Comparison of ENCODE assay signal across 13 cellular contexts in the genomic region with DNA sequence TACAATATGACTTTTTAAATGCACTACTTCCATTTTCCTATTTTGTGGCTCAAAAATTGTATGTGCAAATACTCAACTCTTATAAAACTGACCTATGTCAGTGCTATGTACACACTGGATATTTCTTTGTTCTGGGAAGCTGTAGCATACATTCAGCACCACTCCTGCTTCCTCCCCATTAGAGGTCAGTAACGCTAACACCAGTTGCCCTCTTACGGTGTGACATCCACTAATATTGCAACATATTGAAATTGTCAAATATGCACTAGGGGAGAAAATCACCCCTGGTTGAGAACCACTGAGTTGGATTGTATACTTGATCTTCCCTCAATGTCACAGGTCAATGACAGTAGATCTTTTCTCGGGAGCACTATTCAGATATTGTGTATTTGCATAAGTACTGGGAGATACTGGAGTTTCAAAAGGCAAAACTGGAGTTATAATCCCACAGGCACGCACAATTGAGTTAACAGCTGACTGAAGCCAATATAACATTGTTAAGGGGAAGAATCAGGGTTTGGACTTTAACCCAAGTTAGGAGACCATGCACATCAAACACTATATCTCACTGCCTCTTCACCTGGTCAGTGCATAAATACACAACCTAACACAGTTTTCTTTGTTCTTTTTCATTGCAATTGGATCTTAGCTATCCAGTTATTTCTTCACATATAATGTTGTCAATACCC.
DNase-seq lines count a peak whose midpoint lies in the region; ATAC-seq and TF ChIP-seq lines count a peak whose summit lies in the region.
"Had no signal": no experiment of that assay in that cellular context is flagged by ENCODE, and none has a peak within 500 bp of the region (broad histone marks: within the 10 kb centered on the region; RNA-seq: fewer than 3 reads in every experiment).

No MANE protein-coding gene starts in this region.

- H3K4me1 Mint-ChIP-seq in glutamatergic neuron (ENCODE audit: low read depth, unreplicated experiment): peaks cover 9% of the 10 kb centered on the region

- H3K27me3 Mint-ChIP-seq in glutamatergic neuron (ENCODE audit: unreplicated experiment): peaks cover 2% of the 10 kb centered on the region
- H3K27me3 Mint-ChIP-seq: CD4-positive, alpha-beta T cell had no signal

- peak; percentile 70 for DNase-seq in DMS53 (lab: John Stamatoyannopoulos, UW)
- DNase-seq in HuH-7 (ENCODE audit: low spot score): peak; percentile 3
- DNase-seq in glutamatergic neuron: no peak
- no peak for DNase-seq in KBM-7
- DNase-seq in central memory CD4-positive, alpha-beta T cell: no peak
- DNase-seq: ACHN; CD4-positive, alpha-beta T cell; DMS 273 treated with DMSO at 0.1 percent for 48 hours; DMS79; GDM1; HCEC 1CT; Kasumi-1 had no signal

- no peaks in the 10 kb centered on the region for H3K36me3 Mint-ChIP-seq in glutamatergic neuron (ENCODE audit: unreplicated experiment)

- H3K4me3 Mint-ChIP-seq in glutamatergic neuron (ENCODE audit: unreplicated experiment): no peak overlapping the region
- H3K4me3 Mint-ChIP-seq: CD4-positive, alpha-beta T cell had no signal

- peaks cover 4% of the 10 kb centered on the region for H3K9me3 Mint-ChIP-seq in glutamatergic neuron (ENCODE audit: unreplicated experiment)

- no peak for TF ChIP-seq CTCF in glutamatergic neuron (IDR thresholded peaks at IDR 0.05; ENCODE audit: partially characterized antibody, unreplicated experiment)

- no peak for ATAC-seq in HG02571 (IDR thresholded peaks at IDR 0.05; ENCODE audit: unreplicated experiment)

- peak overlapping the region; percentile 65 for H3K27ac Mint-ChIP-seq in glutamatergic neuron (ENCODE audit: unreplicated experiment)
- H3K27ac Mint-ChIP-seq: CD4-positive, alpha-beta T cell had no signal

- in situ Hi-C loops in KBM-7 (cut with MboI; ENCODE audit: low pct_unique_long_range_greater_than_20kb, low sequenced_read_pairs): no loop called here

Comparison
In these comparisons a context has a peak if more than half of its experiments do, and no peak if none do; other contexts are left out.
1. DNase-seq: peak in DMS53 (single experiment) and HuH-7 (single experiment); none in glutamatergic neuron (single experiment), KBM-7 (single experiment) and central memory CD4-positive, alpha-beta T cell (single experiment).